ENCODE assay signal across 20 cellular contexts in the genomic region with DNA sequence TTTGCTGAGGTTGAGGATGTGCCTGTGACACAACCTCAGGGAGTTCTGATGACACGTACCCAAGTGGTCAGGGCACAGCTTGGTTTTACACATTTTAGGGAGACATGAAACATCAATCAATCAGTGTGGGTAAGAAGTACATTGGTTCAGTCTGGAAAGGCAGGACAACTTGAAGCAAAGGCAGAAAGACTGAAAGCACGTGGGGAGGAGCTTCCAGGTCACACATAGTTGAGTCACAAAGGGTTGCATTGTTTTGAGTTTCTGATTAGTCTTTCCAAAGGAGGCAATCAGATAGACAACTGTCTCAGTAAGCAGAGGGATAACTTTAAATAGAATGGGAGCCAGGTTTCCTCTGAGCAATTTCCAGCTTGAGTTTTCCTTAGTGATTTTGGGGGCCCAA.
"Had no signal": no experiment of that assay in that cellular context is flagged by ENCODE, and none has a peak within 500 bp of the region (broad histone marks: within the 10 kb centered on the region; RNA-seq: fewer than 3 reads in every experiment).

No MANE protein-coding gene starts in this region.

- H3K4me3 ChIP-seq: coronary artery, lower lobe of right lung, ovary, thyroid gland had no signal

- H3K27me3 ChIP-seq: neutrophil, ovary, thyroid gland had no signal

- H3K4me1 ChIP-seq: lower lobe of right lung, thyroid gland had no signal

- H3K27ac ChIP-seq: coronary artery, epithelial cell of prostate, lower lobe of right lung, neutrophil, ovary, thyroid gland had no signal

- H3K36me3 ChIP-seq: lower lobe of right lung, neutrophil, ovary, thyroid gland had no signal

- DNase-seq: activated CD4-positive, alpha-beta T cell treated with anti-CD3 and anti-CD28 coated beads for 4 hours; activated CD4-positive, alpha-beta T cell treated with anti-CD3 and anti-CD28 coated beads, Interleukin-2, amount 50 U/mL, for 48 hours; activated CD4-positive, CD25-positive, alpha-beta regulatory T cell; activated CD8-positive, alpha-beta memory T cell treated with anti-CD3 and anti-CD28 coated beads, Interleukin-2, amount 50 U/mL, for 48 hours; activated effector memory CD4-positive, alpha-beta T cell treated with Interleukin-2 at 50 U/mL for 16 hours; activated naive CD4-positive, alpha-beta T cell treated with anti-CD3 and anti-CD28 coated beads, Interleukin-2, amount 10 ng/mL, durations not matched to agents 7 days and 5 days; activated T-cell treated with anti-CD3 and anti-CD28 coated beads, Interleukin-2, amount 50 U/mL, for 4 hours; cerebellar nuclear complex; kidney; lower lobe of right lung; naive thymus-derived CD8-positive, alpha-beta T cell; ovary; right cardiac atrium; stimulated activated CD4-positive, alpha-beta T cell treated with anti-CD3 and anti-CD28 coated beads, Interleukin-12 subunit alpha, Interleukin-12 subunit beta, amount 100 ng/mL, for 4 hours; substantia nigra; T-helper 9 cell; thyroid gland had no signal

- H3K9me3 ChIP-seq: lower lobe of right lung, neutrophil, ovary, thyroid gland had no signal

- ATAC-seq: activated T-cell treated with anti-CD3 and anti-CD28 coated beads, Interleukin-2, amount 50 U/mL, for 4 hours; lower lobe of right lung; naive thymus-derived CD8-positive, alpha-beta T cell; right cardiac atrium had no signal
